9 cellular contexts compared by ENCODE assay signal in the genomic region with DNA sequence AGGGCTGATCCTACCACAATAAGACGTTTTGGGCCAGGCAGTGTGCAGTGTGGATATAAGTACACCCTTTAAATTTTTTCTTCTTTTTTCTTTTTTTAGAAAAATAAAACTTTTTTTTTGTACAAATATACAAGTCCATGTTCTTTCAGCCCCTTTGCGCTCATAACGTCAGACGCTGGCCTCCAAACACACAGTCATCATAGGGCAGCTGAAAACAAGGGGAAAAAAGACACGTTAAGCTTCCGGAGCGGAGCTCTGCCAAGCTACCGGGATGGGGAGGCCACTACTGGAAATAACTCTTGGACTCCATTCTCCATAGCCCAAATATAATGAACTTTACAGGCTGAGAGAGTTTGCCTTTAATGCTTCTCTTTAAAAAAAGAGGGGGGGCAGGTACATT. TPM values are rescaled to one million over a fixed set of nuclear protein-coding genes. Genes with fewer than 3 reads are reported as not detected.
DNase-seq lines count a peak whose midpoint lies in the region; ATAC-seq, FAIRE-seq and TF ChIP-seq lines count a peak whose summit lies in the region.
"Had no signal": no experiment of that assay in that cellular context is flagged by ENCODE, and none has a peak within 500 bp of the region (broad histone marks: within the 10 kb centered on the region; RNA-seq: fewer than 3 reads in every experiment).

No MANE protein-coding gene starts in this region.

- H3K4me3 ChIP-seq in GM12875 (ENCODE audit: low read depth, low read length), result peak overlapping the region; percentile 51
- peak overlapping the region; percentile 89 for H3K4me3 ChIP-seq in left ventricle myocardium inferior
- peak overlapping the region; percentile 85 for H3K4me3 ChIP-seq in skeletal muscle satellite cell (ENCODE audit: low read length)

- in situ Hi-C loops in GM13977 (cut with MboI; ENCODE audit: low pct_unique_long_range_greater_than_20kb, low sequenced_read_pairs, unreplicated experiment), result loop anchor here (25.0 kb wide), 1 partner anchor 740 kb away; no protein-coding TSS in a partner anchor

- H3K36me3 ChIP-seq in left ventricle myocardium inferior, result peaks cover 42% of the 10 kb centered on the region
- peaks cover 39% of the 10 kb centered on the region for H3K36me3 ChIP-seq in skeletal muscle satellite cell (ENCODE audit: insufficient read depth, low read length)

- DNase-seq in activated naive CD8-positive, alpha-beta T cell treated with anti-CD3 and anti-CD28 coated beads, Interleukin-2, amount 50 U/mL, for 24 hours, result no peak
- DNase-seq in left ventricle myocardium inferior (peak; percentile 42), frontal cortex (ENCODE audit: low spot score in 2 of 2) (no peak), activated gamma-delta T cell (lab: John Stamatoyannopoulos, UW) (no peak), GM13977 (ENCODE audit: low spot score) (no peak)

- H3K4me2 ChIP-seq in skeletal muscle satellite cell (ENCODE audit: low read length), result peak overlapping the region; percentile 88

- H3K27ac Mint-ChIP-seq in activated naive CD8-positive, alpha-beta T cell treated with anti-CD3 and anti-CD28 coated beads, Interleukin-2, amount 50 U/mL, for 24 hours, result peak overlapping the region; percentile 98

- TF ChIP-seq CTCF in GM12875 (IDR thresholded peaks at IDR 0.05; ENCODE audit: borderline replicate concordance, insufficient read depth, low read depth, low read length) (no peak), left ventricle myocardium inferior (IDR thresholded peaks at IDR 0.05; ENCODE audit: borderline replicate concordance) (no peak), GM13977 (IDR thresholded peaks at IDR 0.05; ENCODE audit: extremely low read depth, insufficient read depth, missing control alignments) (no peak)

- ATAC-seq in activated naive CD8-positive, alpha-beta T cell treated with anti-CD3 and anti-CD28 coated beads, Interleukin-2, amount 50 U/mL, for 24 hours, result no peak
- no peak for ATAC-seq in GM18858 (IDR thresholded peaks at IDR 0.05; ENCODE audit: unreplicated experiment)

- intact Hi-C loops in left ventricle myocardium inferior (cut with micrococcal nuclease), result loop anchor here (10.0 kb wide), 1 partner anchor 67 kb away; no protein-coding TSS in a partner anchor

- H3K27me3 Mint-ChIP-seq in activated naive CD8-positive, alpha-beta T cell treated with anti-CD3 and anti-CD28 coated beads, Interleukin-2, amount 50 U/mL, for 24 hours, result peaks cover 2% of the 10 kb centered on the region

- H3K27me3 ChIP-seq in left ventricle myocardium inferior (ENCODE audit: low read depth), result no peaks in the 10 kb centered on the region
- H3K27me3 ChIP-seq in skeletal muscle satellite cell (ENCODE audit: control insufficient read depth, insufficient read depth, low read length), result no peaks in the 10 kb centered on the region

- peak overlapping the region; percentile 92 for H3K9ac ChIP-seq in skeletal muscle satellite cell (ENCODE audit: low read depth, low read length)

- no peaks in the 10 kb centered on the region for H3K9me3 Mint-ChIP-seq in activated naive CD8-positive, alpha-beta T cell treated with anti-CD3 and anti-CD28 coated beads, Interleukin-2, amount 50 U/mL, for 24 hours

- peaks cover 46% of the 10 kb centered on the region for H3K36me3 Mint-ChIP-seq in activated naive CD8-positive, alpha-beta T cell treated with anti-CD3 and anti-CD28 coated beads, Interleukin-2, amount 50 U/mL, for 24 hours (ENCODE audit: low read depth)

- peaks cover 70% of the 10 kb centered on the region for H3K4me1 Mint-ChIP-seq in activated naive CD8-positive, alpha-beta T cell treated with anti-CD3 and anti-CD28 coated beads, Interleukin-2, amount 50 U/mL, for 24 hours

- H3K27ac ChIP-seq in left ventricle myocardium inferior (replicated peaks), result peak overlapping the region; percentile 100

- no peak for FAIRE-seq in frontal cortex (lab: Jason Lieb, UNC)
- FAIRE-seq: GM19239 had no signal

- H3K9me3 ChIP-seq in left ventricle myocardium inferior (replicated peaks) (no peaks in the 10 kb centered on the region), skeletal muscle satellite cell (replicated peaks; ENCODE audit: low read length) (no peaks in the 10 kb centered on the region)

- H3K4me3 Mint-ChIP-seq in activated naive CD8-positive, alpha-beta T cell treated with anti-CD3 and anti-CD28 coated beads, Interleukin-2, amount 50 U/mL, for 24 hours, result peak overlapping the region; percentile 96

- H3K4me1 ChIP-seq in left ventricle myocardium inferior, result peaks cover 90% of the 10 kb centered on the region
- H3K4me1 ChIP-seq in skeletal muscle satellite cell (ENCODE audit: control insufficient read depth, insufficient read depth, low read length), result peaks cover 46% of the 10 kb centered on the region

RNA-seq across cellular contexts. Expression of a gene that starts 2.7 kb away (rescaled TPM):
- total RNA-seq in left ventricle myocardium inferior, result 78.0 TPM
- total RNA-seq in skeletal muscle satellite cell (2012; rRNA removed), result 118 and 123 TPM in 2 replicates
- total RNA-seq in frontal cortex, result 46.5 TPM
